ENCODE assay signal across 6 cellular contexts in genomic region chr6:132777881-132778280, GRCh38. TPM values are rescaled to one million over a fixed set of nuclear protein-coding genes. Genes with fewer than 3 reads are reported as not detected.
"Had no signal": no experiment of that assay in that cellular context is flagged by ENCODE, and none has a peak within 500 bp of the region (broad histone marks: within the 10 kb centered on the region; RNA-seq: fewer than 3 reads in every experiment).

No MANE protein-coding gene starts in this region.

RNA-seq across cellular contexts. Expression of gene VNN2, which starts 20.2 kb away (rescaled TPM):
- total RNA-seq: neural crest cell, osteoblast, osteocyte, pulmonary artery endothelial cell, smooth muscle cell had no signal
- polyA plus RNA-seq: neural cell, smooth muscle cell had no signal
